ENCODE assay signal across 12 cellular contexts in genomic region chr20:31671324-31671723, GRCh38. TPM values are rescaled to one million over a fixed set of nuclear protein-coding genes. Genes with fewer than 3 reads are reported as not detected.
A peak's percentile ranks its signal among the peaks of the same experiment; 100 is the strongest.
DNase-seq lines count a peak whose midpoint lies in the region; ATAC-seq and TF ChIP-seq lines count a peak whose summit lies in the region.
"Had no signal": no experiment of that assay in that cellular context is flagged by ENCODE, and none has a peak within 500 bp of the region (broad histone marks: within the 10 kb centered on the region; RNA-seq: fewer than 3 reads in every experiment).

No MANE protein-coding gene starts in this region.

- POLR2A ChIA-PET in activated CD4-positive, alpha-beta T cell treated with anti-CD3 and anti-CD28 coated beads for 36 hours (lab: Charles Lee) = interaction anchor here (0.6 kb wide), 1 partner anchor 9 kb away, joined by 3 read pairs; no protein-coding TSS in a partner anchor

- WGBS in testis, 2 donors = 94 to 99% methylated on average over 2 of the region's 2 CpGs

- no peaks in the 10 kb centered on the region for H3K9me3 ChIP-seq in ascending aorta
- H3K9me3 ChIP-seq in testis = no peaks in the 10 kb centered on the region
- no peaks in the 10 kb centered on the region for H3K9me3 ChIP-seq in osteoblast (ENCODE audit: low read depth, low read length)
- H3K9me3 ChIP-seq: A549 had no signal

- TF ChIP-seq CTCF in ascending aorta (IDR thresholded peaks at IDR 0.05) (no peak), testis (IDR thresholded peaks at IDR 0.05) (no peak), osteoblast (IDR thresholded peaks at IDR 0.05; ENCODE audit: extremely low read depth, low read depth, low read length) (no peak)

- CTCF ChIA-PET in activated CD4-positive, alpha-beta T cell treated with anti-CD3 and anti-CD28 coated beads for 36 hours (lab: Charles Lee) = no interaction called here

- intact Hi-C loops in activated CD4-positive, alpha-beta T cell treated with anti-CD3 and anti-CD28 coated beads for 36 hours (cut with DNase I, micrococcal nuclease) = no loop called here
- intact Hi-C loops in ascending aorta (cut with DNase I) (loop anchor here (2.0 kb wide), 2 partner anchors 27 to 51 kb away; partner anchors contain the start of gene BCL2L1), testis (cut with DNase I; ENCODE audit: low total_unique reads) (no loop called here)

- peaks cover 69% of the 10 kb centered on the region for H3K36me3 Mint-ChIP-seq in activated CD4-positive, alpha-beta T cell treated with anti-CD3 and anti-CD28 coated beads for 36 hours (ENCODE audit: low read depth)

- no peak overlapping the region for H3K4me2 ChIP-seq in osteoblast (ENCODE audit: insufficient read depth, low read length)
- H3K4me2 ChIP-seq: A549 had no signal

- peak overlapping the region; percentile 53 for H3K27ac Mint-ChIP-seq in activated CD4-positive, alpha-beta T cell treated with anti-CD3 and anti-CD28 coated beads for 36 hours

- H3K4me1 ChIP-seq in ascending aorta (peaks cover 44 to 98% of the 10 kb centered on the region in 2 donors), testis (peaks cover 65% of the 10 kb centered on the region), osteoblast (ENCODE audit: insufficient read depth, low read length) (peaks cover 21% of the 10 kb centered on the region)

- no peak overlapping the region for H3K4me3 Mint-ChIP-seq in activated CD4-positive, alpha-beta T cell treated with anti-CD3 and anti-CD28 coated beads for 36 hours

- H3K4me3 ChIP-seq in ascending aorta (no peak overlapping the region), testis (no peak overlapping the region), osteoblast (ENCODE audit: insufficient read depth, low read length) (no peak overlapping the region)
- H3K4me3 ChIP-seq: A549 had no signal

- H3K79me2 ChIP-seq in osteoblast (ENCODE audit: insufficient read depth, low read length) = peaks cover 88% of the 10 kb centered on the region

- peaks cover 3 to 6% of the 10 kb centered on the region in 2 donors for H3K36me3 ChIP-seq in ascending aorta
- H3K36me3 ChIP-seq in testis (ENCODE audit: low read depth, missing control alignments) = no peaks in the 10 kb centered on the region
- H3K36me3 ChIP-seq in osteoblast (ENCODE audit: insufficient read depth, low read length) = peaks cover 18% of the 10 kb centered on the region

- no peaks in the 10 kb centered on the region for H3K27me3 ChIP-seq in ascending aorta
- H3K27me3 ChIP-seq in testis = no peaks in the 10 kb centered on the region
- no peaks in the 10 kb centered on the region for H3K27me3 ChIP-seq in osteoblast (ENCODE audit: insufficient read depth, low read length)

- ATAC-seq in activated CD4-positive, alpha-beta T cell treated with anti-CD3 and anti-CD28 coated beads for 36 hours = no peak
- ATAC-seq in GM21723 (IDR thresholded peaks at IDR 0.05; ENCODE audit: unreplicated experiment) = no peak
- ATAC-seq in GM21528 (IDR thresholded peaks at IDR 0.05; ENCODE audit: low FRiP score, unreplicated experiment) = no peak
- ATAC-seq: A549 had no signal

- no peak for TF ChIP-seq POLR2A in testis (IDR thresholded peaks at IDR 0.05)

- H3K27me3 Mint-ChIP-seq in activated CD4-positive, alpha-beta T cell treated with anti-CD3 and anti-CD28 coated beads for 36 hours = no peaks in the 10 kb centered on the region

- peaks cover 62% of the 10 kb centered on the region for H3K4me1 Mint-ChIP-seq in activated CD4-positive, alpha-beta T cell treated with anti-CD3 and anti-CD28 coated beads for 36 hours

- H3K27ac ChIP-seq in ascending aorta (peak overlapping the region; percentile 89 to 95), testis (peak overlapping the region; percentile 79 to 91), osteoblast (ENCODE audit: low read depth, low read length) (no peak overlapping the region)

- DNase-seq in activated CD4-positive, alpha-beta T cell treated with anti-CD3 and anti-CD28 coated beads for 36 hours = no peak
- DNase-seq in activated CD4-positive, alpha-beta T cell treated with anti-CD3 and anti-CD28 coated beads, Interleukin-2, amount 50 U/mL, for 4 hours = no peak
- no peak for DNase-seq in ascending aorta (ENCODE audit: low spot score in 2 of 2)
- DNase-seq in medulla oblongata (ENCODE audit: extremely low spot score) = peak; percentile 21
- no peak for DNase-seq in testis
- DNase-seq in osteoblast (ENCODE audit: insufficient read length, low spot score, missing footprints) = no peak
- DNase-seq: GF-D8; stimulated activated CD4-positive, alpha-beta T cell treated with anti-CD3 and anti-CD28 coated beads, Interleukin-4, amount 100 ng/mL, for 24 hours had no signal

- H3K9me3 Mint-ChIP-seq in activated CD4-positive, alpha-beta T cell treated with anti-CD3 and anti-CD28 coated beads for 36 hours (ENCODE audit: low read depth) = no peaks in the 10 kb centered on the region

- H2AFZ ChIP-seq in osteoblast (ENCODE audit: low read length) = no peak overlapping the region

- H4K20me1 ChIP-seq in osteoblast (ENCODE audit: insufficient read depth, low read length) = peaks cover 26% of the 10 kb centered on the region

RNA-seq across cellular contexts. Expression of gene COX4I2, which starts 33.6 kb away (rescaled TPM):
- not detected for total RNA-seq in activated CD4-positive, alpha-beta T cell treated with anti-CD3 and anti-CD28 coated beads for 36 hours
- total RNA-seq in ascending aorta = 61.4 TPM
- total RNA-seq in testis = 1 to 10 TPM; 6.0 to 6.1 TPM
- polyA plus RNA-seq in testis (ENCODE audit: insufficient read depth, low read depth, low replicate concordance) = 2.2 TPM
- not detected in 2 replicates for total RNA-seq in osteoblast
- total RNA-seq: myocyte had no signal
- polyA plus RNA-seq: A549 had no signal

RNA-seq across cellular contexts. Expression of gene BCL2L1, which starts 51.3 kb away (rescaled TPM):
- 100 to 1,000 TPM; 107 to 121 TPM for total RNA-seq in activated CD4-positive, alpha-beta T cell treated with anti-CD3 and anti-CD28 coated beads for 36 hours
- total RNA-seq in ascending aorta = 200 TPM
- 10 to 100 TPM; 83.0 to 84.7 TPM for total RNA-seq in testis
- 122 TPM for polyA plus RNA-seq in testis (ENCODE audit: insufficient read depth, low read depth, low replicate concordance)
- total RNA-seq in osteoblast = 127 and 136 TPM in 2 replicates
